14 cellular contexts compared by ENCODE assay signal in the genomic region with DNA sequence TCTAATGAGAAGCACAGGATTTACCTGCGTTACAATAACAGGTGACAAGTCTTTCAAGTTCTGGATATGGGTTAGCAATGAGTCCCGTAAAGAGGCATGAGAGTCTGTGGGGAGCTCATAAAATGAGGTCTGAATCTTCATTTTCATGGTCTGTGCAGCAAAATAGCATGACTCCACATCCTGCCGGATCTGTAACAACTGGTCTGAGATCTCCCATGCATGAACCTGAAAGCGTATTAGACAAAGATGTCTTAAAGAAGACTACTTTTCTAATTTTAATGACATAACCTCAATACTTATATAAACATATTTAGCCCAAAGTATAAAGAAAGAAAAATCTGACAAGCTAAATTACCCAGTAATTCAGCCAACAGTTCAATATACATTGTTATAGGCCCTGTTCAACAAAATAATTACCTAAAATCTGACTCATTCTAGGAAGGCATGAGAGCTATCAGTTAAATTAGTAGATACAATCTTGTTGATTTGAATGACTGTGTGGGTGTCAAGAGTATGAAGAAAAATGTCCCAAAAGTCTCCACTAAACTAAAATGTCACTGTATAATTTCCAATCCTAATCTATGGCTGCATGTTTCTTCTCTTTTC. TPM values are rescaled to one million over a fixed set of nuclear protein-coding genes. Genes with fewer than 3 reads are reported as not detected.
DNase-seq lines count a peak whose midpoint lies in the region; ATAC-seq and TF ChIP-seq lines count a peak whose summit lies in the region.
"Had no signal": no experiment of that assay in that cellular context is flagged by ENCODE, and none has a peak within 500 bp of the region (broad histone marks: within the 10 kb centered on the region; RNA-seq: fewer than 3 reads in every experiment).

No MANE protein-coding gene starts in this region.

- no peaks in the 10 kb centered on the region for H3K4me1 ChIP-seq in CD4-positive, CD25-positive, alpha-beta regulatory T cell (ENCODE audit: control insufficient read depth, insufficient read depth, low read length, poor library complexity, severe bottlenecking)
- no peaks in the 10 kb centered on the region for H3K4me1 ChIP-seq in HEK293 (ENCODE audit: control insufficient read depth, insufficient read depth, low read length)
- no peaks in the 10 kb centered on the region for H3K4me1 ChIP-seq in uterus
- H3K4me1 ChIP-seq: BE2C, gastroesophageal sphincter had no signal

- intact Hi-C loops in uterus (cut with DNase I; ENCODE audit: low total_unique reads), result no loop called here

- no peak overlapping the region for H3K4me3 ChIP-seq in CD4-positive, CD25-positive, alpha-beta regulatory T cell (ENCODE audit: low read depth, low read length)
- no peak overlapping the region for H3K4me3 ChIP-seq in HEK293 (ENCODE audit: low read depth, low read length)
- H3K4me3 ChIP-seq in uterus, result no peak overlapping the region
- H3K4me3 ChIP-seq: gastroesophageal sphincter had no signal

- ATAC-seq in CD4-positive, CD25-positive, alpha-beta regulatory T cell (ENCODE audit: low read depth in 2 of 2), result no peak
- ATAC-seq in GM18868 (IDR thresholded peaks at IDR 0.05; ENCODE audit: unreplicated experiment) (peak; percentile 83), HG03571 (IDR thresholded peaks at IDR 0.05; ENCODE audit: unreplicated experiment) (peak; percentile 81), HG03521 (IDR thresholded peaks at IDR 0.05; ENCODE audit: unreplicated experiment) (no peak)
- ATAC-seq: gastroesophageal sphincter had no signal

- peaks cover 0 to 1% (median 0%) of the 10 kb centered on the region in 7 donors for H3K9me3 Mint-ChIP-seq in CD4-positive, CD25-positive, alpha-beta regulatory T cell

- TF ChIP-seq CTCF in HEK293 (tag by site-specific recombination; IDR thresholded peaks at IDR 0.05) (no peak), uterus (IDR thresholded peaks at IDR 0.05) (no peak)

- H3K36me3 ChIP-seq in CD4-positive, CD25-positive, alpha-beta regulatory T cell (ENCODE audit: control insufficient read depth, insufficient read depth, low read length), result peaks cover 45% of the 10 kb centered on the region
- H3K36me3 ChIP-seq in HEK293 (ENCODE audit: control insufficient read depth in 2 of 2, insufficient read depth in 1 of 2, low read length in 2 of 2) (peaks cover 25 to 33% of the 10 kb centered on the region in 2 experiments), uterus (no peaks in the 10 kb centered on the region)

- peaks cover 31 to 49% (median 39%) of the 10 kb centered on the region in 4 donors for H3K4me1 Mint-ChIP-seq in CD4-positive, CD25-positive, alpha-beta regulatory T cell

- H3K9me3 ChIP-seq in CD4-positive, CD25-positive, alpha-beta regulatory T cell (ENCODE audit: control insufficient read depth in 2 of 2, low read length in 2 of 2), result no peaks in the 10 kb centered on the region
- H3K9me3 ChIP-seq in HEK293 (ENCODE audit: control insufficient read depth, insufficient read depth, low read depth, low read length) (no peaks in the 10 kb centered on the region), uterus (no peaks in the 10 kb centered on the region)
- H3K9me3 ChIP-seq: BE2C, gastroesophageal sphincter had no signal

- no peak for TF ChIP-seq POLR2A in uterus (IDR thresholded peaks at IDR 0.05)

- H3K27me3 Mint-ChIP-seq in CD4-positive, CD25-positive, alpha-beta regulatory T cell, result no peaks in the 10 kb centered on the region

- H3K27ac ChIP-seq in CD4-positive, CD25-positive, alpha-beta regulatory T cell (ENCODE audit: insufficient read depth, low read length, poor library complexity, severe bottlenecking), result no peak overlapping the region
- H3K27ac ChIP-seq in HEK293 (ENCODE audit: extremely low read depth, low read depth, low read length) (no peak overlapping the region), uterus (no peak overlapping the region)
- H3K27ac ChIP-seq: gastroesophageal sphincter had no signal

- H3K36me3 Mint-ChIP-seq in CD4-positive, CD25-positive, alpha-beta regulatory T cell, result peaks cover 27% of the 10 kb centered on the region

- H3K27me3 ChIP-seq in CD4-positive, CD25-positive, alpha-beta regulatory T cell (ENCODE audit: control insufficient read depth, insufficient read depth, low read length), result no peaks in the 10 kb centered on the region
- no peaks in the 10 kb centered on the region for H3K27me3 ChIP-seq in uterus
- H3K27me3 ChIP-seq: BE2C, gastroesophageal sphincter had no signal

- CTCF ChIA-PET in HEK293 (lab: Yijun Ruan, JAX), result interaction anchor here (0.7 to 2.6 kb wide), 2 partner anchors 74 to 134 kb away, joined by 3 to 10 read pairs; no protein-coding TSS in a partner anchor

- H3K27ac Mint-ChIP-seq in CD4-positive, CD25-positive, alpha-beta regulatory T cell, result peak overlapping the region in 2 of 3 donors; percentile 8 to 50

- DNase-seq in CD4-positive, CD25-positive, alpha-beta regulatory T cell, result peak in 1 of 3 donors; percentile 11
- DNase-seq in uterus (no peak), NCI-H2081 treated with DMSO at 0.1 percent for 48 hours (lab: John Stamatoyannopoulos, UW) (no peak)
- no peak for DNase-seq in activated CD8-positive, alpha-beta memory T cell treated with anti-CD3 and anti-CD28 coated beads, Interleukin-2, amount 50 U/mL, for 48 hours
- DNase-seq: BE2C; effector CD8-positive, alpha-beta T cell; MM.1S; RPMI8226; T-helper 9 cell had no signal

- no peak overlapping the region for H3K4me3 Mint-ChIP-seq in CD4-positive, CD25-positive, alpha-beta regulatory T cell

- POLR2A ChIA-PET in HEK293 (lab: Yijun Ruan, JAX), result no interaction called here

TF ChIP-seq in HEK293, 187 proteins besides CTCF, POLR2A, EP300 and RAD21:
- TF ChIP-seq, protein P1, sequence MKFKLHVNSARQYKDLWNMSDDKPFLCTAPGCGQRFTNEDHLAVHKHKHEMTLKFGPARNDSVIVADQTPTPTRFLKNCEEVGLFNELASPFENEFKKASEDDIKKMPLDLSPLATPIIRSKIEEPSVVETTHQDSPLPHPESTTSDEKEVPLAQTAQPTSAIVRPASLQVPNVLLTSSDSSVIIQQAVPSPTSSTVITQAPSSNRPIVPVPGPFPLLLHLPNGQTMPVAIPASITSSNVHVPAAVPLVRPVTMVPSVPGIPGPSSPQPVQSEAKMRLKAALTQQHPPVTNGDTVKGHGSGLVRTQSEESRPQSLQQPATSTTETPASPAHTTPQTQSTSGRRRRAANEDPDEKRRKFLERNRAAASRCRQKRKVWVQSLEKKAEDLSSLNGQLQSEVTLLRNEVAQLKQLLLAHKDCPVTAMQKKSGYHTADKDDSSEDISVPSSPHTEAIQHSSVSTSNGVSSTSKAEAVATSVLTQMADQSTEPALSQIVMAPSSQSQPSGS (tag by site-specific recombination; IDR thresholded peaks at IDR 0.05; ENCODE audit: low read depth), result 0 out of 2 replicates have a peak, but pooled peaks have one; percentile 18
- TF ChIP-seq ZNF791 (tag by site-specific recombination; IDR thresholded peaks at IDR 0.05) (no peak), ZNF549 (tag by site-specific recombination; IDR thresholded peaks at IDR 0.05) (peak; percentile 67), ZNF664 (tag by site-specific recombination; IDR thresholded peaks at IDR 0.05) (peak; percentile 91), ZEB2 (tag by site-specific recombination; IDR thresholded peaks at IDR 0.05) (no peak), ZBTB8A (tag by site-specific recombination; IDR thresholded peaks at IDR 0.05) (no peak), ZNF292 (tag by site-specific recombination; IDR thresholded peaks at IDR 0.05; ENCODE audit: borderline replicate concordance, low read depth) (no peak)
TF ChIP-seq in HEK293: peak in this region for 3.

RNA-seq across cellular contexts. Expression of a gene that starts 36.9 kb away (rescaled TPM):
- total RNA-seq in CD4-positive, CD25-positive, alpha-beta regulatory T cell, result 31.6 TPM
- 10 to 100 TPM; 34.6 to 48.8 (median 37.3) TPM for polyA plus RNA-seq in CD4-positive, CD25-positive, alpha-beta regulatory T cell
- total RNA-seq in uterus, result 10 to 100 TPM; 14.6 to 57.9 (median 31.9) TPM

Comparison
In these comparisons a context has a peak if more than half of its experiments do, and no peak if none do; other contexts are left out.
1. ATAC-seq: peak in GM18868 (single experiment) and HG03571 (single experiment); none in CD4-positive, CD25-positive, alpha-beta regulatory T cell (0 of 2) and HG03521 (single experiment).